In genomic region chr19:36072081-36072480, GRCh38 we compare ENCODE assay signal across 19 cellular contexts. TPM values are rescaled to one million over a fixed set of nuclear protein-coding genes. Genes with fewer than 3 reads are reported as not detected.
A peak's percentile ranks its signal among the peaks of the same experiment; 100 is the strongest.
DNase-seq lines count a peak whose midpoint lies in the region; ATAC-seq, FAIRE-seq and TF ChIP-seq lines count a peak whose summit lies in the region.
"Had no signal": no experiment of that assay in that cellular context is flagged by ENCODE, and none has a peak within 500 bp of the region (broad histone marks: within the 10 kb centered on the region; RNA-seq: fewer than 3 reads in every experiment).

No MANE protein-coding gene starts in this region.

- H2BK15ac ChIP-seq in neuronal stem cell (ENCODE audit: low read length), result no peak overlapping the region

- no peak overlapping the region for H3K4me2 ChIP-seq in neuronal stem cell (ENCODE audit: insufficient read depth, low read length, poor library complexity, severe bottlenecking)

- TF ChIP-seq CTCF in right atrium auricular region (IDR thresholded peaks at IDR 0.05) (no peak), bronchial epithelial cell (IDR thresholded peaks at IDR 0.05; ENCODE audit: insufficient read depth, low read length, severe bottlenecking) (no peak)

- H3K27ac ChIP-seq in right cardiac atrium (ENCODE audit: low read length) (no peak overlapping the region), right atrium auricular region (no peak overlapping the region), neuronal stem cell (replicated peaks; ENCODE audit: low read length) (no peak overlapping the region)

- H3K4me1 ChIP-seq in right cardiac atrium (ENCODE audit: control insufficient read depth, insufficient read depth, low read length), result no peaks in the 10 kb centered on the region
- H3K4me1 ChIP-seq in right atrium auricular region, result peaks cover 0 to 9% of the 10 kb centered on the region in 2 donors
- no peaks in the 10 kb centered on the region for H3K4me1 ChIP-seq in neuronal stem cell (ENCODE audit: control insufficient read depth in 2 of 2, insufficient read depth in 1 of 2, low read depth in 1 of 2, low read length in 2 of 2)
- H3K4me1 ChIP-seq: HAP-1 had no signal

- H3K18ac ChIP-seq in neuronal stem cell (ENCODE audit: low read length), result no peak overlapping the region

- FAIRE-seq in HTR-8/SVneo (lab: Jason Lieb, UNC) (peak; percentile 16), bronchial epithelial cell (lab: Jason Lieb, UNC) (peak; percentile 13)
- FAIRE-seq: G401.6, GM12892, H54 had no signal

- no peak overlapping the region for H3K4ac ChIP-seq in neuronal stem cell (ENCODE audit: low read length)

- WGBS in right cardiac atrium, result 81% methylated on average over 8 of the region's 8 CpGs
- WGBS in neuronal stem cell (ENCODE audit: extremely low coverage in 2 of 2, insufficient read length in 2 of 2, insufficient replicate concordance in 1 of 2), 2 donors, result no CpG with 5 or more reads among the region's 8 CpGs

- intact Hi-C loops in right cardiac atrium (cut with DNase I), result no loop called here

- H3K9me3 ChIP-seq in right cardiac atrium (ENCODE audit: control insufficient read depth, low read length), result no peaks in the 10 kb centered on the region
- H3K9me3 ChIP-seq in right atrium auricular region, result no peaks in the 10 kb centered on the region
- no peaks in the 10 kb centered on the region for H3K9me3 ChIP-seq in neuronal stem cell (replicated peaks in 1 of 2; ENCODE audit: control insufficient read depth in 2 of 2, insufficient read depth in 1 of 2, low read depth in 1 of 2, low read length in 2 of 2)
- H3K9me3 ChIP-seq: HAP-1 had no signal

- no peak overlapping the region for H2AK5ac ChIP-seq in neuronal stem cell (ENCODE audit: low read depth, low read length)

- no peak overlapping the region for H3K23ac ChIP-seq in neuronal stem cell (ENCODE audit: low read depth, low read length, poor library complexity)

- no peak overlapping the region for H3K4me3 ChIP-seq in right cardiac atrium (ENCODE audit: low read length)
- no peak overlapping the region for H3K4me3 ChIP-seq in right atrium auricular region
- no peak overlapping the region for H3K4me3 ChIP-seq in bronchial epithelial cell (ENCODE audit: low read depth, low read length)
- no peak overlapping the region for H3K4me3 ChIP-seq in neuronal stem cell (ENCODE audit: low read length in 2 of 2)
- H3K4me3 ChIP-seq: HAP-1 had no signal

- H2BK120ac ChIP-seq in neuronal stem cell (ENCODE audit: low read depth, low read length), result no peak overlapping the region

- H3K36me3 ChIP-seq in right atrium auricular region, result no peaks in the 10 kb centered on the region
- H3K36me3 ChIP-seq in bronchial epithelial cell (ENCODE audit: control insufficient read depth, insufficient read depth, low read length), result peaks cover 1% of the 10 kb centered on the region
- H3K36me3 ChIP-seq in neuronal stem cell (replicated peaks in 1 of 2; ENCODE audit: control insufficient read depth in 2 of 2, insufficient read depth in 2 of 2, low read length in 2 of 2), result peaks cover 37 to 80% of the 10 kb centered on the region in 2 donors

- no peak overlapping the region for H2BK5ac ChIP-seq in neuronal stem cell (ENCODE audit: low read length)

- ATAC-seq in right cardiac atrium, result peak; percentile 31 to 52
- ATAC-seq in GM18867 (IDR thresholded peaks at IDR 0.05; ENCODE audit: unreplicated experiment), result no peak

- no peak overlapping the region for H3K14ac ChIP-seq in neuronal stem cell (ENCODE audit: low read length)

- DNase-seq in right cardiac atrium, result no peak
- DNase-seq in right atrium auricular region (ENCODE audit: low spot score), result no peak
- no peak for DNase-seq in HTR-8/SVneo (ENCODE audit: insufficient read length, low spot score)
- DNase-seq in bronchial epithelial cell (ENCODE audit: low read depth), result no peak
- no peak for DNase-seq in NCI-H82 (lab: John Stamatoyannopoulos, UW)
- no peak for DNase-seq in neuronal stem cell (ENCODE audit: low spot score)
- DNase-seq: 8988T; C1 segment of cervical spinal cord; CD4-positive, alpha-beta memory T cell; COR-L47; DMS153; DND-41; GOT3 had no signal

- H3K79me1 ChIP-seq in neuronal stem cell (ENCODE audit: low read depth, low read length), result no peaks in the 10 kb centered on the region

- H2AFZ ChIP-seq in neuronal stem cell (ENCODE audit: low read length), result no peak overlapping the region

- H4K91ac ChIP-seq in neuronal stem cell (ENCODE audit: low read depth, low read length, poor library complexity), result no peak overlapping the region

- H4K8ac ChIP-seq in neuronal stem cell (ENCODE audit: low read depth, low read length), result no peak overlapping the region

- no peak overlapping the region for H3K9ac ChIP-seq in neuronal stem cell (ENCODE audit: low read depth, low read length, poor library complexity)

- no peak overlapping the region for H2BK12ac ChIP-seq in neuronal stem cell (ENCODE audit: low read length)

- H3K27me3 ChIP-seq in right cardiac atrium (ENCODE audit: control insufficient read depth, insufficient read depth) (no peaks in the 10 kb centered on the region), right atrium auricular region (no peaks in the 10 kb centered on the region), bronchial epithelial cell (ENCODE audit: control insufficient read depth, insufficient read depth, low read length) (peaks cover 2% of the 10 kb centered on the region), neuronal stem cell (ENCODE audit: control insufficient read depth in 3 of 3, insufficient read depth in 3 of 3, low read depth in 1 of 3, low read length in 3 of 3) (no peaks in the 10 kb centered on the region)

RNA-seq across cellular contexts. Expression of gene WDR62, which starts 17.4 kb away (rescaled TPM):
- 10 to 100 TPM in 1 of 4 donors, 1 to 10 TPM in 3; 2.8 to 16.3 (median 8.0) TPM for total RNA-seq in right cardiac atrium
- 10.6 TPM for polyA plus RNA-seq in right cardiac atrium
- total RNA-seq in right atrium auricular region, result 10 to 100 TPM in 1 of 2 donors, under 1 TPM in 1; 0.75 to 10.6 TPM
- 0.26 TPM in 2 replicates for total RNA-seq in bronchial epithelial cell
- polyA plus RNA-seq in neuronal stem cell (2013, experiment 1 of 2), result 14.6 TPM
- polyA plus RNA-seq in neuronal stem cell (2013, experiment 2 of 2), result 14.1 TPM

RNA-seq across cellular contexts. Expression of gene THAP8, which starts 18.0 kb away (rescaled TPM):
- total RNA-seq in right cardiac atrium, result 1 to 10 TPM; 1.6 to 4.5 (median 3.9) TPM
- polyA plus RNA-seq in right cardiac atrium, result 6.6 TPM
- 10 to 100 TPM in 1 of 2 donors, 1 to 10 TPM in 1; 5.7 to 11.6 TPM for total RNA-seq in right atrium auricular region
- total RNA-seq in bronchial epithelial cell, result 2.0 and 2.1 TPM in 2 replicates
- polyA plus RNA-seq in neuronal stem cell (2013, experiment 1 of 2), result 8.9 TPM
- 8.0 TPM for polyA plus RNA-seq in neuronal stem cell (2013, experiment 2 of 2)

RNA-seq across cellular contexts. Expression of gene OVOL3, which starts 38.9 kb away (rescaled TPM):
- total RNA-seq in right cardiac atrium, result not detected
- polyA plus RNA-seq in right cardiac atrium, result not detected
- not detected for total RNA-seq in right atrium auricular region
- total RNA-seq in bronchial epithelial cell, result not detected in 2 replicates
- polyA plus RNA-seq in neuronal stem cell (2013, experiment 1 of 2), result 0.13 TPM
- polyA plus RNA-seq in neuronal stem cell (2013, experiment 2 of 2), result 0.07 TPM
- total RNA-seq: CD4-positive, alpha-beta memory T cell had no signal
- polyA plus RNA-seq: BJ; CD4-positive, alpha-beta memory T cell had no signal

RNA-seq across cellular contexts. Expression of gene CLIP3, which starts 39.4 kb away (rescaled TPM):
- total RNA-seq in right cardiac atrium (10 to 100 TPM in 3 of 4 donors, 1 to 10 TPM in 1; 8.7 to 11.3 (median 10.3) TPM), right atrium auricular region (10 to 100 TPM in 1 of 2 donors, 1 to 10 TPM in 1; 5.1 to 10.7 TPM), bronchial epithelial cell (under 0.01 and 0.13 TPM in 2 replicates)
- 4.8 TPM for polyA plus RNA-seq in right cardiac atrium
- 106 TPM for polyA plus RNA-seq in neuronal stem cell (2013, experiment 1 of 2)
- polyA plus RNA-seq in neuronal stem cell (2013, experiment 2 of 2), result 105 TPM

RNA-seq across cellular contexts. Expression of gene POLR2I, which starts 42.6 kb away (rescaled TPM):
- 100 to 1,000 TPM in 3 of 4 donors, 10 to 100 TPM in 1; 96.6 to 140 (median 122) TPM for total RNA-seq in right cardiac atrium
- polyA plus RNA-seq in right cardiac atrium, result 121 TPM
- 100 to 1,000 TPM in 1 of 2 donors, 10 to 100 TPM in 1; 76.9 to 121 TPM for total RNA-seq in right atrium auricular region
- total RNA-seq in bronchial epithelial cell, result 68.2 and 107 TPM in 2 replicates
- polyA plus RNA-seq in neuronal stem cell (2013, experiment 1 of 2), result 186 TPM
- 182 TPM for polyA plus RNA-seq in neuronal stem cell (2013, experiment 2 of 2)
